In the genomic region with DNA sequence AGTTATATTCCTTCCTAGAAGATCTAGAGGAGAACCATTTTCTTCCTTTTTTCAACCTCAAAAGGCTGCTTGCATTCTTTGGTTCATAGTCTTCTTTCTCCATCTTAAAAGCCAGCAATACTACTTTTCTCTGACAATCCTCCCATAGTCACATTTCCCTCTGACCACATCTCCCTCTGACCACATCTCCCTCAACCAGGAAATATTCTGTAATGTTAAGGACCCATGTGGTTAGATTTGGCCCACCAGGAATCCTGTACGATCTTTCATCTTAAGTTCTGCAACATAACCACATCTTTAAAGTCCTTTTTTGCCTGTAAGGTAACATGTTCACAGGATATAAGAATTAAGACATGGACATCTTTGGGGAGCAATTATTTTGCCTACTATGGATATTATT, we compare ENCODE assay signal across 22 cellular contexts.
"Had no signal": no experiment of that assay in that cellular context is flagged by ENCODE, and none has a peak within 500 bp of the region (broad histone marks: within the 10 kb centered on the region; RNA-seq: fewer than 3 reads in every experiment).

No MANE protein-coding gene starts in this region.

- FAIRE-seq: bronchial epithelial cell, frontal cortex had no signal

- H3K36me3 Mint-ChIP-seq: stimulated activated naive B cell treated with anti-CD40 and anti-IgM and Interleukin-4, amounts not matched to agents 10 μg/mL and 1 μg/mL and 100 μg/mL, for 72 hours had no signal

- H3K27me3 ChIP-seq: right lobe of liver, upper lobe of left lung had no signal

- H3K27ac ChIP-seq: parathyroid adenoma, right lobe of liver, thoracic aorta, upper lobe of left lung had no signal

- DNase-seq: activated CD4-positive, alpha-beta T cell treated with anti-CD3 and anti-CD28 coated beads, Interleukin-2, amount 10 ng/mL, durations not matched to agents 24 days and 14 days; activated CD8-positive, alpha-beta T cell treated with anti-CD3 and anti-CD28 coated beads, Interleukin-2, amount 10 ng/mL, durations not matched to agents 7 days and 5 days; activated naive CD4-positive, alpha-beta T cell treated with anti-CD3 and anti-CD28 coated beads for 36 hours; activated naive CD8-positive, alpha-beta T cell treated with anti-CD3 and anti-CD28 coated beads, Interleukin-2, amount 50 U/mL, for 24 hours; activated T-cell treated with anti-CD3 and anti-CD28 coated beads, Interleukin-2, amount 50 U/mL, for 24 hours; aorta; cerebellar nuclear complex; effector CD4-positive, alpha-beta T cell; hypothalamus; islet precursor cell; right lobe of liver; stimulated activated CD4-positive, alpha-beta T cell treated with anti-CD3 and anti-CD28 coated beads, Interleukin-4, amount 100 ng/mL, for 24 hours; stimulated activated naive B cell treated with anti-CD40 and anti-IgM and Interleukin-4, amounts not matched to agents 10 μg/mL and 1 μg/mL and 100 μg/mL, for 72 hours; upper lobe of left lung had no signal

- H3K27ac Mint-ChIP-seq: activated CD4-positive, alpha-beta T cell treated with anti-CD3 and anti-CD28 coated beads, Interleukin-2, amount 10 ng/mL, durations not matched to agents 24 days and 14 days; activated CD8-positive, alpha-beta T cell treated with anti-CD3 and anti-CD28 coated beads, Interleukin-2, amount 10 ng/mL, durations not matched to agents 7 days and 5 days; activated naive CD4-positive, alpha-beta T cell treated with anti-CD3 and anti-CD28 coated beads for 36 hours; activated naive CD8-positive, alpha-beta T cell treated with anti-CD3 and anti-CD28 coated beads, Interleukin-2, amount 50 U/mL, for 24 hours; activated T-cell treated with anti-CD3 and anti-CD28 coated beads, Interleukin-2, amount 50 U/mL, for 24 hours; nephron; stimulated activated naive B cell treated with anti-CD40 and anti-IgM and Interleukin-4, amounts not matched to agents 10 μg/mL and 1 μg/mL and 100 μg/mL, for 72 hours; T-helper 2 cell treated with Interferon-gamma antibody and Interleukin-4, amounts not matched to agents 5 μg/mL and 100 μg/mL, for 36 hours had no signal

- H3K36me3 ChIP-seq: right lobe of liver, thoracic aorta, upper lobe of left lung had no signal

- ATAC-seq: activated CD8-positive, alpha-beta T cell treated with anti-CD3 and anti-CD28 coated beads, Interleukin-2, amount 10 ng/mL, durations not matched to agents 7 days and 5 days; activated naive CD8-positive, alpha-beta T cell treated with anti-CD3 and anti-CD28 coated beads, Interleukin-2, amount 50 U/mL, for 24 hours; left lobe of liver; right lobe of liver; stimulated activated naive B cell treated with anti-CD40 and anti-IgM and Interleukin-4, amounts not matched to agents 10 μg/mL and 1 μg/mL and 100 μg/mL, for 72 hours had no signal

- H3K4me3 Mint-ChIP-seq: activated CD4-positive, alpha-beta T cell treated with anti-CD3 and anti-CD28 coated beads, Interleukin-2, amount 10 ng/mL, durations not matched to agents 24 days and 14 days; activated CD8-positive, alpha-beta T cell treated with anti-CD3 and anti-CD28 coated beads, Interleukin-2, amount 10 ng/mL, durations not matched to agents 7 days and 5 days; activated naive CD4-positive, alpha-beta T cell treated with anti-CD3 and anti-CD28 coated beads for 36 hours; activated naive CD8-positive, alpha-beta T cell treated with anti-CD3 and anti-CD28 coated beads, Interleukin-2, amount 50 U/mL, for 24 hours; activated T-cell treated with anti-CD3 and anti-CD28 coated beads, Interleukin-2, amount 50 U/mL, for 24 hours; nephron; stimulated activated naive B cell treated with anti-CD40 and anti-IgM and Interleukin-4, amounts not matched to agents 10 μg/mL and 1 μg/mL and 100 μg/mL, for 72 hours; T-helper 2 cell treated with Interferon-gamma antibody and Interleukin-4, amounts not matched to agents 5 μg/mL and 100 μg/mL, for 36 hours had no signal

- H2AFZ ChIP-seq: parathyroid adenoma had no signal

- H3K9ac ChIP-seq: parathyroid adenoma had no signal

- H3K4me1 ChIP-seq: upper lobe of left lung had no signal

- H3K4me3 ChIP-seq: lung, right lobe of liver, thoracic aorta, upper lobe of left lung had no signal

- H3K4me1 Mint-ChIP-seq: activated CD4-positive, alpha-beta T cell treated with anti-CD3 and anti-CD28 coated beads, Interleukin-2, amount 10 ng/mL, durations not matched to agents 24 days and 14 days; activated naive CD8-positive, alpha-beta T cell treated with anti-CD3 and anti-CD28 coated beads, Interleukin-2, amount 50 U/mL, for 24 hours; nephron; stimulated activated naive B cell treated with anti-CD40 and anti-IgM and Interleukin-4, amounts not matched to agents 10 μg/mL and 1 μg/mL and 100 μg/mL, for 72 hours had no signal

- H3K79me2 ChIP-seq: parathyroid adenoma had no signal

- H3K9me3 Mint-ChIP-seq: activated CD4-positive, alpha-beta T cell treated with anti-CD3 and anti-CD28 coated beads, Interleukin-2, amount 10 ng/mL, durations not matched to agents 24 days and 14 days; activated naive CD8-positive, alpha-beta T cell treated with anti-CD3 and anti-CD28 coated beads, Interleukin-2, amount 50 U/mL, for 24 hours; activated T-cell treated with anti-CD3 and anti-CD28 coated beads, Interleukin-2, amount 50 U/mL, for 24 hours; nephron; stimulated activated naive B cell treated with anti-CD40 and anti-IgM and Interleukin-4, amounts not matched to agents 10 μg/mL and 1 μg/mL and 100 μg/mL, for 72 hours; T-helper 2 cell treated with Interferon-gamma antibody and Interleukin-4, amounts not matched to agents 5 μg/mL and 100 μg/mL, for 36 hours had no signal

- H3K9me3 ChIP-seq: right lobe of liver, thoracic aorta, upper lobe of left lung had no signal
